In genomic region chr3:115659253-115659652, GRCh38 we compare ENCODE assay signal across 8 cellular contexts. TPM values are rescaled to one million over a fixed set of nuclear protein-coding genes. Genes with fewer than 3 reads are reported as not detected.
DNase-seq lines count a peak whose midpoint lies in the region; ATAC-seq and FAIRE-seq lines count a peak whose summit lies in the region.

No MANE protein-coding gene starts in this region.

- no peak overlapping the region for H3K27ac Mint-ChIP-seq in T-helper 1 cell treated with Interleukin-12 subunit alpha and Interleukin-12 subunit beta and Interleukin-4 antibody, amounts not matched to agents 30 μg/mL and 1 μg/mL, for 36 hours

- ATAC-seq in HG02943 (IDR thresholded peaks at IDR 0.05; ENCODE audit: low read depth, unreplicated experiment): peak; percentile 28

- H3K4me3 Mint-ChIP-seq in T-helper 1 cell treated with Interleukin-12 subunit alpha and Interleukin-12 subunit beta and Interleukin-4 antibody, amounts not matched to agents 30 μg/mL and 1 μg/mL, for 36 hours: peak overlapping the region; percentile 73

- H3K36me3 ChIP-seq in adipocyte (ENCODE audit: control insufficient read depth, insufficient read depth, low read length, severe bottlenecking): no peaks in the 10 kb centered on the region
- peaks cover 0 to 5% of the 10 kb centered on the region in 2 donors for H3K36me3 ChIP-seq in muscle layer of duodenum (ENCODE audit: control insufficient read depth in 1 of 2, insufficient read depth in 2 of 2, low read length in 2 of 2)
- no peaks in the 10 kb centered on the region for H3K36me3 ChIP-seq in HAP-1 (replicated peaks)

- H3K27me3 ChIP-seq in adipocyte (replicated peaks; ENCODE audit: control insufficient read depth, insufficient read depth, low read length): no peaks in the 10 kb centered on the region
- H3K27me3 ChIP-seq in muscle layer of duodenum (ENCODE audit: low read depth, low read length): no peaks in the 10 kb centered on the region
- H3K27me3 ChIP-seq in HAP-1 (ENCODE audit: low read depth): no peaks in the 10 kb centered on the region

- no peak for FAIRE-seq in frontal cortex (lab: Jason Lieb, UNC)

- H3K27me3 Mint-ChIP-seq in T-helper 1 cell treated with Interleukin-12 subunit alpha and Interleukin-12 subunit beta and Interleukin-4 antibody, amounts not matched to agents 30 μg/mL and 1 μg/mL, for 36 hours (ENCODE audit: low read depth): no peaks in the 10 kb centered on the region

- H3K9me3 ChIP-seq in adipocyte (ENCODE audit: control insufficient read depth, low read length): no peaks in the 10 kb centered on the region
- no peaks in the 10 kb centered on the region for H3K9me3 ChIP-seq in muscle layer of duodenum (ENCODE audit: control insufficient read depth in 1 of 2, low read length in 2 of 2)
- no peaks in the 10 kb centered on the region for H3K9me3 ChIP-seq in HAP-1

- DNase-seq in T-helper 1 cell (no peak), adipocyte (ENCODE audit: low read depth) (peak; percentile 22), HAP-1 (ENCODE audit: low spot score in 2 of 2) (no peak), frontal cortex (ENCODE audit: low spot score in 2 of 2) (no peak), GM03348 (ENCODE audit: low spot score) (no peak)

- H3K27ac ChIP-seq in muscle layer of duodenum (ENCODE audit: low read length): peak overlapping the region; percentile 97

- peak overlapping the region; percentile 97 for H3K9ac ChIP-seq in adipocyte (ENCODE audit: low read length)

- H3K4me3 ChIP-seq in adipocyte (ENCODE audit: low read length): peak overlapping the region; percentile 84
- peak overlapping the region; percentile 75 to 82 for H3K4me3 ChIP-seq in muscle layer of duodenum (ENCODE audit: low read depth in 1 of 2, low read length in 2 of 2)
- no peak overlapping the region for H3K4me3 ChIP-seq in HAP-1

- H3K9me3 Mint-ChIP-seq in T-helper 1 cell treated with Interleukin-12 subunit alpha and Interleukin-12 subunit beta and Interleukin-4 antibody, amounts not matched to agents 30 μg/mL and 1 μg/mL, for 36 hours: no peaks in the 10 kb centered on the region

- in situ Hi-C loops in HAP-1 (cut with MboI; ENCODE audit: low sequenced_read_pairs): no loop called here

- peaks cover 18% of the 10 kb centered on the region for H3K4me1 Mint-ChIP-seq in T-helper 1 cell treated with Interleukin-12 subunit alpha and Interleukin-12 subunit beta and Interleukin-4 antibody, amounts not matched to agents 30 μg/mL and 1 μg/mL, for 36 hours (ENCODE audit: low read depth)

- H3K4me1 ChIP-seq in adipocyte (ENCODE audit: control insufficient read depth, insufficient read depth, low read length) (peaks cover 32% of the 10 kb centered on the region), muscle layer of duodenum (ENCODE audit: control insufficient read depth in 1 of 2, insufficient read depth in 2 of 2, low read length in 2 of 2) (no peaks in the 10 kb centered on the region), HAP-1 (peaks cover 23% of the 10 kb centered on the region)

- H3K36me3 Mint-ChIP-seq in T-helper 1 cell treated with Interleukin-12 subunit alpha and Interleukin-12 subunit beta and Interleukin-4 antibody, amounts not matched to agents 30 μg/mL and 1 μg/mL, for 36 hours (ENCODE audit: low read depth): peaks cover 2% of the 10 kb centered on the region

RNA-seq across cellular contexts. Expression of gene GAP43, which starts 35.9 kb away (rescaled TPM):
- 289 TPM for total RNA-seq in frontal cortex
